In the genomic region with DNA sequence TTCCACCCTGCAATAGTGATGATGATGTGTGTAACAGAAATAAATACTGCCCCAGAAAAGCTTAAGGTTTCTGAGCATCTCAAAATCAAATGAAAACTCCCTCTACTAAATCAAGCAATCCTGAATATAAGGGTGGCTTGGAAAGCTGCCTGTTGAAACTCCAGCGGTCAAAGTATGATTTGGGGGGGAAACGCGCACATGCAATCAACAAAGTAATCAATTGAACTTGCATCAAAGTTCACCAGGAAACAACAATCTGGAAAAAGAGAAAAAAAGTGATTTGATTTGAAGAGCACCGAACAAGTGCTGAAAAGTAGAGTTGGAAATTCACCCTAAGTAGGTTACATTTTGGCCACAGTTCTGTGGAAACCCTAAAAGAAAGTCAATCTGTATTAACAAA, we compare ENCODE assay signal across 8 cellular contexts. TPM values are rescaled to one million over a fixed set of nuclear protein-coding genes. Genes with fewer than 3 reads are reported as not detected.
A peak's percentile ranks its signal among the peaks of the same experiment; 100 is the strongest.
DNase-seq lines count a peak whose midpoint lies in the region; ATAC-seq, FAIRE-seq and TF ChIP-seq lines count a peak whose summit lies in the region.

No MANE protein-coding gene starts in this region.

- H3K4me1 ChIP-seq in ACC112 (ENCODE audit: control insufficient read depth, insufficient read depth, low read length, unreplicated experiment) (peaks cover 32% of the 10 kb centered on the region), HUES64 (ENCODE audit: insufficient read depth, low read length) (peaks cover 25% of the 10 kb centered on the region), mesodermal cell (ENCODE audit: control insufficient read depth, insufficient read depth, low read length, poor library complexity, severe bottlenecking) (peaks cover 14% of the 10 kb centered on the region)

- H3K36me3 ChIP-seq in ACC112 (ENCODE audit: insufficient read depth, low read length) (no peaks in the 10 kb centered on the region), HUES64 (ENCODE audit: insufficient read depth, low read length) (peaks cover 6% of the 10 kb centered on the region), bronchial epithelial cell (ENCODE audit: control insufficient read depth, insufficient read depth, low read length) (no peaks in the 10 kb centered on the region), mesodermal cell (ENCODE audit: control insufficient read depth, insufficient read depth, low read length) (peaks cover 6% of the 10 kb centered on the region)

- peaks cover 56% of the 10 kb centered on the region for H3K79me2 ChIP-seq in ACC112 (ENCODE audit: control insufficient read depth, insufficient read depth, low read length, unreplicated experiment)

- no peak for TF ChIP-seq CTCF in bronchial epithelial cell (IDR thresholded peaks at IDR 0.05; ENCODE audit: insufficient read depth, low read length, severe bottlenecking)

- H3K27ac ChIP-seq in ACC112 (ENCODE audit: low read depth, low read length) (peak overlapping the region; percentile 96), HUES64 (ENCODE audit: low read depth, low read length) (peak overlapping the region; percentile 99), mesodermal cell (ENCODE audit: low read depth, low read length, severe bottlenecking) (peak overlapping the region; percentile 98)

- no peak for ATAC-seq in HG03139 (IDR thresholded peaks at IDR 0.05; ENCODE audit: unreplicated experiment)

- H3K4me3 ChIP-seq in ACC112 (ENCODE audit: low read depth, low read length) (peak overlapping the region; percentile 100), HUES64 (ENCODE audit: low read length) (peak overlapping the region; percentile 97), bronchial epithelial cell (ENCODE audit: low read depth, low read length) (peak overlapping the region; percentile 66), mesodermal cell (ENCODE audit: extremely low read depth, insufficient read depth, low read length, poor library complexity, severe bottlenecking) (peak overlapping the region; percentile 70)

- H2AFZ ChIP-seq in ACC112 (ENCODE audit: low read length, unreplicated experiment), result peak overlapping the region; percentile 94

- TF ChIP-seq POLR2A in H54 (IDR thresholded peaks at IDR 0.05; ENCODE audit: low read depth, low read length), result no peak

- H3K9me3 ChIP-seq in HUES64 (ENCODE audit: insufficient read depth, low read depth, low read length) (no peaks in the 10 kb centered on the region), mesodermal cell (ENCODE audit: control insufficient read depth, low read length) (no peaks in the 10 kb centered on the region)

- DNase-seq in bronchial epithelial cell (ENCODE audit: low read depth), result peak; percentile 6
- DNase-seq in H54 (ENCODE audit: insufficient read length, low spot score), result no peak
- DNase-seq in NCI-H524 treated with DMSO at 0.1 percent for 48 hours (lab: John Stamatoyannopoulos, UW), result no peak
- DNase-seq in NCI-H2227 (lab: John Stamatoyannopoulos, UW; ENCODE audit: unreplicated experiment), result no peak

- 0% methylated on average over 1 of the region's 4 CpGs for WGBS in HUES64
- no CpG with 5 or more reads among the region's 4 CpGs for WGBS in mesodermal cell (ENCODE audit: insufficient coverage in 2 of 2), 2 experiments

- FAIRE-seq in bronchial epithelial cell (lab: Jason Lieb, UNC) (no peak), H54 (lab: Jason Lieb, UNC) (no peak)

- H3K27me3 ChIP-seq in ACC112 (ENCODE audit: insufficient read depth, low read length) (no peaks in the 10 kb centered on the region), HUES64 (ENCODE audit: insufficient read depth, low read length) (no peaks in the 10 kb centered on the region), bronchial epithelial cell (ENCODE audit: control insufficient read depth, insufficient read depth, low read length) (no peaks in the 10 kb centered on the region)

- peak overlapping the region; percentile 98 for H3K9ac ChIP-seq in HUES64 (ENCODE audit: low read depth, low read length)

RNA-seq across cellular contexts. Expression of gene CNIH1, which starts 0.7 kb away (rescaled TPM):
- polyA plus RNA-seq in HUES64 (2013, experiment 1 of 2), result 116 TPM
- polyA plus RNA-seq in HUES64 (2013, experiment 2 of 2), result 127 TPM
- 54.5 and 125 TPM in 2 replicates for total RNA-seq in bronchial epithelial cell
- polyA plus RNA-seq in mesodermal cell (2013, experiment 1 of 2), result 173 TPM
- polyA plus RNA-seq in mesodermal cell (2013, experiment 2 of 2), result 169 TPM

RNA-seq across cellular contexts. Expression of gene CDKN3, which starts 43.6 kb away (rescaled TPM):
- 59.6 TPM for polyA plus RNA-seq in HUES64 (2013, experiment 1 of 2)
- 83.2 TPM for polyA plus RNA-seq in HUES64 (2013, experiment 2 of 2)
- total RNA-seq in bronchial epithelial cell, result 3.7 and 15.4 TPM in 2 replicates
- 53.8 TPM for polyA plus RNA-seq in mesodermal cell (2013, experiment 1 of 2)
- polyA plus RNA-seq in mesodermal cell (2013, experiment 2 of 2), result 77.7 TPM

RNA-seq across cellular contexts. Expression of gene GMFB, which starts 48.3 kb away (rescaled TPM):
- 65.5 TPM for polyA plus RNA-seq in HUES64 (2013, experiment 1 of 2)
- polyA plus RNA-seq in HUES64 (2013, experiment 2 of 2), result 73.4 TPM
- 55.0 and 74.5 TPM in 2 replicates for total RNA-seq in bronchial epithelial cell
- polyA plus RNA-seq in mesodermal cell (2013, experiment 1 of 2), result 55.8 TPM
- 64.6 TPM for polyA plus RNA-seq in mesodermal cell (2013, experiment 2 of 2)
